In genomic region chr6:46095251-46095650, GRCh38 we compare ENCODE assay signal across 11 cellular contexts.
"Had no signal": no experiment of that assay in that cellular context is flagged by ENCODE, and none has a peak within 500 bp of the region (broad histone marks: within the 10 kb centered on the region; RNA-seq: fewer than 3 reads in every experiment).

No MANE protein-coding gene starts in this region.

- H3K36me3 ChIP-seq: HAP-1 had no signal

- H2AFZ ChIP-seq: GM23248, GM23338 had no signal

- H3K4me1 Mint-ChIP-seq: GM23338 had no signal

- FAIRE-seq: H1, H54 had no signal

- H3K27ac Mint-ChIP-seq: GM23338, H9, HFFc6 had no signal

- H3K4me3 Mint-ChIP-seq: GM23338, H9, HFFc6 had no signal

- H3K4me1 ChIP-seq: HAP-1 had no signal

- H3K27ac ChIP-seq: GM23248 had no signal

- H3K4me2 ChIP-seq: GM23338 had no signal

- H3K4me3 ChIP-seq: GM23248, GM23338, HAP-1 had no signal

- DNase-seq: GM23248, GOT3, H7, H9, HCEC 1CT, HFFc6 had no signal

- H3K9me3 ChIP-seq: HAP-1 had no signal

- ATAC-seq: GM23338, HCT116 had no signal

- H3K9me3 Mint-ChIP-seq: HFFc6 had no signal

- H3K9ac ChIP-seq: GM23248 had no signal
